ENCODE assay signal across 1 cellular context in genomic region chr12:29159690-29160089, GRCh38.
TF ChIP-seq lines count a peak whose summit lies in the region.

No MANE protein-coding gene starts in this region.

TF ChIP-seq in WTC11, 78 proteins besides CTCF, POLR2A, EP300 and RAD21 (continued from another document):
- TF ChIP-seq ZNF425 (CRISPR knock-in tag; conservative IDR thresholded peaks at IDR 0.05), result no peak
